In genomic region chr6:151899796-151900195, GRCh38 we compare ENCODE assay signal across 5 cellular contexts.
DNase-seq lines count a peak whose midpoint lies in the region; ATAC-seq and TF ChIP-seq lines count a peak whose summit lies in the region.
"Not testable (repeated sequence)": the region's sequence is repeated elsewhere in the genome, so short reads cannot be mapped to it uniquely, and the experiment has no call there.

No MANE protein-coding gene starts in this region.

- H3K36me3 ChIP-seq in PC-3 (ENCODE audit: low read depth, low read length); RWPE2 (ENCODE audit: low read depth): not testable (repeated sequence)

- not testable (repeated sequence) for DNase-seq in Calu3; PC-3; RWPE2 (ENCODE audit: low spot score); endothelial cell (ENCODE audit: low spot score); foreskin keratinocyte

- H2AFZ ChIP-seq in PC-3 (ENCODE audit: low read length), result not testable (repeated sequence)

- intact Hi-C loops in Calu3 (cut with micrococcal nuclease; ENCODE audit: unreplicated experiment), result loop anchor here (10.0 kb wide), 1 partner anchor 135 kb away; no protein-coding TSS in a partner anchor
- intact Hi-C loops in PC-3 (cut with micrococcal nuclease), result not testable (repeated sequence)

- not testable (repeated sequence) for H3K4me3 Mint-ChIP-seq in Calu3 (ENCODE audit: low read depth, unreplicated experiment)
- peak overlapping the region; percentile 31 for H3K4me3 Mint-ChIP-seq in endothelial cell (ENCODE audit: unreplicated experiment)

- not testable (repeated sequence) for H3K9me3 ChIP-seq in PC-3 (ENCODE audit: low read length); RWPE2 (ENCODE audit: severe bottlenecking)

- H3K4me3 ChIP-seq in PC-3 (ENCODE audit: low read length); RWPE2 (ENCODE audit: severe bottlenecking): not testable (repeated sequence)

- H3K79me2 ChIP-seq in PC-3 (ENCODE audit: low read length), result not testable (repeated sequence)

- TF ChIP-seq CTCF in Calu3 (IDR thresholded peaks at IDR 0.05; ENCODE audit: unreplicated experiment); PC-3 (conservative IDR thresholded peaks at IDR 0.05; ENCODE audit: low read depth, low read length); RWPE2 (IDR thresholded peaks at IDR 0.05; ENCODE audit: poor library complexity, severe bottlenecking); endothelial cell (IDR thresholded peaks at IDR 0.05; ENCODE audit: unreplicated experiment); foreskin keratinocyte (conservative IDR thresholded peaks at IDR 0.05): not testable (repeated sequence)

- H3K4me1 Mint-ChIP-seq in Calu3 (ENCODE audit: low read depth, unreplicated experiment), result peaks cover 32% of the 10 kb centered on the region
- H3K4me1 Mint-ChIP-seq in endothelial cell (ENCODE audit: unreplicated experiment), result not testable (repeated sequence)

- H3K36me3 Mint-ChIP-seq in Calu3 (ENCODE audit: insufficient read depth, unreplicated experiment); endothelial cell (ENCODE audit: low read depth, unreplicated experiment): not testable (repeated sequence)

- H3K9ac ChIP-seq in PC-3 (ENCODE audit: low read length), result peak overlapping the region; percentile 83

- not testable (repeated sequence) for H3K9me2 ChIP-seq in PC-3 (replicated peaks; ENCODE audit: low read length)

- not testable (repeated sequence) for H4K20me1 ChIP-seq in PC-3 (ENCODE audit: low read length)

- H3K4me2 ChIP-seq in PC-3 (ENCODE audit: low read length), result not testable (repeated sequence)

- H3K27ac Mint-ChIP-seq in Calu3 (ENCODE audit: unreplicated experiment), result peak overlapping the region; percentile 88
- not testable (repeated sequence) for H3K27ac Mint-ChIP-seq in endothelial cell (ENCODE audit: unreplicated experiment)

- BruUV-seq in Calu3 (replicated peaks; lab: Mats Ljungman, UMichigan); PC-3 (replicated peaks; lab: Mats Ljungman, UMichigan): not testable (repeated sequence)

- POLR2A ChIA-PET in PC-3 (lab: Charles Lee; ENCODE audit: unreplicated experiment), result not testable (repeated sequence)

- not testable (repeated sequence) for H3K27me3 ChIP-seq in PC-3 (ENCODE audit: low read length); RWPE2 (ENCODE audit: insufficient read depth, poor library complexity, severe bottlenecking); foreskin keratinocyte

- CTCF ChIA-PET in Calu3 (lab: Charles Lee), result interaction anchor here (0.6 kb wide), 1 partner anchor 12 kb away, joined by 3 read pairs; no protein-coding TSS in a partner anchor
- CTCF ChIA-PET in PC-3 (lab: Charles Lee), result not testable (repeated sequence)

- H3K27ac ChIP-seq in PC-3 (ENCODE audit: low read length) (peak overlapping the region; percentile 97), RWPE2 (ENCODE audit: poor library complexity, severe bottlenecking) (peak overlapping the region; percentile 99), foreskin keratinocyte (peak overlapping the region; percentile 95)

- ATAC-seq in PC-3; RWPE2 (ENCODE audit: low read depth); foreskin keratinocyte: not testable (repeated sequence)

- H3K27me3 Mint-ChIP-seq in Calu3 (ENCODE audit: unreplicated experiment); endothelial cell (ENCODE audit: unreplicated experiment): not testable (repeated sequence)

- not testable (repeated sequence) for H3F3A ChIP-seq in PC-3 (ENCODE audit: low read length, unreplicated experiment)

- not testable (repeated sequence) for H3K9me3 Mint-ChIP-seq in Calu3 (ENCODE audit: low read depth, unreplicated experiment); endothelial cell (ENCODE audit: unreplicated experiment)

- peaks cover 35% of the 10 kb centered on the region for H3K4me1 ChIP-seq in PC-3 (ENCODE audit: insufficient read depth, low read length)
- peaks cover 25% of the 10 kb centered on the region for H3K4me1 ChIP-seq in RWPE2 (ENCODE audit: insufficient read depth, poor library complexity, severe bottlenecking)
- peaks cover 16% of the 10 kb centered on the region for H3K4me1 ChIP-seq in foreskin keratinocyte
